ENCODE assay signal across 35 cellular contexts in the genomic region with DNA sequence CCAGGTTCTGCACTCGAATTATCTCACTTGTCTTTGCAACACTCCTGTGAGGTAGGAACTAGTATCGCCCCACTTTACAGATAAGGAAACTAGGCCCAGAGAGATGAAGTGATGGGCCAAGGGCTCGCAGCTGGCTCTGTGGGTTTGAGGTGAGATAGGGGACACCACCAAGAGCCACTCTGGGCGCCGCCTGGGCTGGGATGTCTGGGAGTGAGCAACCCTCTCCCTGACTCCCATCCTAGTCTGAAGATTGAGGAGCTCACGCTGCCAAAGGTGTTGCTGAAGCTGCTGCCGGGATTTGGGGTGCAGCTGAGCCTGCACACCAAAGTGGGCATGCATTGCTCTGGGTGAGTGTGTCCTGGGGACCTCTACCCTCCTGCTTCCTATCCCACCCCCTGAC. TPM values are rescaled to one million over a fixed set of nuclear protein-coding genes. Genes with fewer than 3 reads are reported as not detected.
"Had no signal": no experiment of that assay in that cellular context is flagged by ENCODE, and none has a peak within 500 bp of the region (broad histone marks: within the 10 kb centered on the region; RNA-seq: fewer than 3 reads in every experiment).

No MANE protein-coding gene starts in this region.

- H3K9me3 Mint-ChIP-seq: naive B cell; naive thymus-derived CD8-positive, alpha-beta T cell; natural killer cell treated with Interleukin-12 subunit alpha and Interleukin-12 subunit beta and Interleukin-15 and Interleukin-18, amount 100 ng/mL, for 72 hours; nephron progenitor cell; neural crest cell; stimulated activated effector memory CD8-positive, alpha-beta T cell treated with anti-CD3 and anti-CD28 coated beads, Interleukin-12 subunit alpha, Interleukin-12 subunit beta, amount 100 ng/mL, for 72 hours; stimulated activated naive CD8-positive, alpha-beta T cell treated with anti-CD3 and anti-CD28 coated beads, Interleukin-15, Interleukin-2, amounts not matched to agents 100 ng/mL and 50 ng/mL, for 24 hours had no signal

- H3K9ac ChIP-seq: parathyroid adenoma had no signal

- H3K4me1 ChIP-seq: parathyroid adenoma, psoas muscle, stomach, upper lobe of left lung, uterus had no signal

- H3K27ac ChIP-seq: neutrophil, ovary, parathyroid adenoma, psoas muscle, skin epidermis, stomach, thoracic aorta, thyroid gland, tibial nerve, upper lobe of left lung, uterus had no signal

- H3K27me3 Mint-ChIP-seq: naive thymus-derived CD8-positive, alpha-beta T cell; natural killer cell treated with Interleukin-12 subunit alpha and Interleukin-12 subunit beta and Interleukin-15 and Interleukin-18, amount 100 ng/mL, for 72 hours; stimulated activated naive B cell treated with anti-CD40 and anti-IgM and Interleukin-4, amounts not matched to agents 10 μg/mL and 1 μg/mL and 100 μg/mL, for 72 hours; stimulated activated naive CD8-positive, alpha-beta T cell treated with anti-CD3 and anti-CD28 coated beads, Interleukin-15, Interleukin-2, amounts not matched to agents 100 ng/mL and 50 ng/mL, for 24 hours had no signal

- H3K4me1 Mint-ChIP-seq: naive B cell; stimulated activated effector memory CD8-positive, alpha-beta T cell treated with anti-CD3 and anti-CD28 coated beads, Interleukin-12 subunit alpha, Interleukin-12 subunit beta, amount 100 ng/mL, for 72 hours had no signal

- H3K4me3 Mint-ChIP-seq: naive B cell; naive thymus-derived CD8-positive, alpha-beta T cell; natural killer cell treated with Interleukin-12 subunit alpha and Interleukin-12 subunit beta and Interleukin-15 and Interleukin-18, amount 100 ng/mL, for 72 hours; nephron progenitor cell; neural crest cell; stimulated activated effector memory CD8-positive, alpha-beta T cell treated with anti-CD3 and anti-CD28 coated beads, Interleukin-12 subunit alpha, Interleukin-12 subunit beta, amount 100 ng/mL, for 72 hours; stimulated activated naive B cell treated with anti-CD40 and anti-IgM and Interleukin-4, amounts not matched to agents 10 μg/mL and 1 μg/mL and 100 μg/mL, for 72 hours; stimulated activated naive CD8-positive, alpha-beta T cell treated with anti-CD3 and anti-CD28 coated beads, Interleukin-15, Interleukin-2, amounts not matched to agents 100 ng/mL and 50 ng/mL, for 24 hours had no signal

- H3K27ac Mint-ChIP-seq: natural killer cell treated with Interleukin-12 subunit alpha and Interleukin-12 subunit beta and Interleukin-15 and Interleukin-18, amount 100 ng/mL, for 72 hours; nephron progenitor cell; progenitor cell of endocrine pancreas; stimulated activated effector memory CD8-positive, alpha-beta T cell treated with anti-CD3 and anti-CD28 coated beads, Interleukin-12 subunit alpha, Interleukin-12 subunit beta, amount 100 ng/mL, for 72 hours; stimulated activated naive B cell treated with anti-CD40 and anti-IgM and Interleukin-4, amounts not matched to agents 10 μg/mL and 1 μg/mL and 100 μg/mL, for 72 hours had no signal

- H3K27me3 ChIP-seq: ovary, thyroid gland, tibial nerve, upper lobe of left lung, uterus had no signal

- DNase-seq: naive B cell; naive thymus-derived CD8-positive, alpha-beta T cell; nucleus accumbens; ovary; psoas muscle; right cardiac atrium; stimulated activated CD4-positive, alpha-beta T cell treated with anti-CD3 and anti-CD28 coated beads, Interleukin-15, amount 100 ng/mL, for 24 hours; stimulated activated CD4-positive, alpha-beta T cell treated with anti-CD3 and anti-CD28 coated beads, Interleukin-2, amount 100 ng/mL, for 24 hours; stimulated activated CD4-positive, alpha-beta T cell treated with anti-CD3 and anti-CD28 coated beads, Interleukin-2, amount 100 ng/mL, for 48 hours; stimulated activated CD4-positive, alpha-beta T cell treated with anti-CD3 and anti-CD28 coated beads, Interleukin-4, amount 100 ng/mL, for 24 hours; stimulated activated naive B cell treated with anti-CD40 and anti-IgM and Interleukin-4, amounts not matched to agents 10 μg/mL and 1 μg/mL and 100 μg/mL, for 72 hours; stimulated activated naive CD4-positive, alpha-beta T cell treated with Interleukin-2 at 50 U/mL for 16 hours; stomach; thyroid gland; trophoblast cell; uterus had no signal

- H3K9me3 ChIP-seq: neutrophil, ovary, psoas muscle, stomach, thoracic aorta, thyroid gland, tibial nerve, upper lobe of left lung, uterus had no signal

- H3K4me3 ChIP-seq: ovary, psoas muscle, skin epidermis, smooth muscle cell, stomach, thoracic aorta, thyroid gland, tibial nerve, upper lobe of left lung, uterus had no signal

- H3K36me3 ChIP-seq: neutrophil, ovary, stomach, thoracic aorta, thyroid gland, tibial nerve, upper lobe of left lung, uterus had no signal

- H3K36me3 Mint-ChIP-seq: naive B cell; naive thymus-derived CD8-positive, alpha-beta T cell; natural killer cell treated with Interleukin-12 subunit alpha and Interleukin-12 subunit beta and Interleukin-15 and Interleukin-18, amount 100 ng/mL, for 72 hours; stimulated activated effector memory CD8-positive, alpha-beta T cell treated with anti-CD3 and anti-CD28 coated beads, Interleukin-12 subunit alpha, Interleukin-12 subunit beta, amount 100 ng/mL, for 72 hours; stimulated activated naive B cell treated with anti-CD40 and anti-IgM and Interleukin-4, amounts not matched to agents 10 μg/mL and 1 μg/mL and 100 μg/mL, for 72 hours had no signal

RNA-seq across cellular contexts. Expression of a gene that starts 5.4 kb away (rescaled TPM):
- total RNA-seq: naive thymus-derived CD8-positive, alpha-beta T cell; natural killer cell treated with Interleukin-12 subunit alpha and Interleukin-12 subunit beta and Interleukin-15 and Interleukin-18, amount 100 ng/mL, for 72 hours; neural crest cell; omental fat pad; progenitor cell of endocrine pancreas; psoas muscle; renal cortical epithelial cell; right cardiac atrium; sciatic nerve; smooth muscle cell; stomach; subcutaneous adipose tissue; temporal lobe; thoracic aorta; thyroid gland; tibial nerve; upper lobe of left lung; urinary bladder; uterus had no signal
- polyA plus RNA-seq: naive thymus-derived CD8-positive, alpha-beta T cell; ovary; psoas muscle; right cardiac atrium; smooth muscle cell; stomach; urinary bladder had no signal

RNA-seq across cellular contexts. Expression of a gene that starts 20.3 kb away (rescaled TPM):
- total RNA-seq: naive thymus-derived CD8-positive, alpha-beta T cell; natural killer cell treated with Interleukin-12 subunit alpha and Interleukin-12 subunit beta and Interleukin-15 and Interleukin-18, amount 100 ng/mL, for 72 hours; neural crest cell; omental fat pad; ovary; progenitor cell of endocrine pancreas; psoas muscle; renal cortical epithelial cell; sciatic nerve; smooth muscle cell; stomach; subcutaneous adipose tissue; temporal lobe; thoracic aorta; thyroid gland; tibial nerve; upper lobe of left lung; urinary bladder; uterus had no signal
- polyA plus RNA-seq: naive thymus-derived CD8-positive, alpha-beta T cell; ovary; psoas muscle; right cardiac atrium; smooth muscle cell; stomach had no signal

RNA-seq across cellular contexts. Expression of a gene that starts 27.7 kb away (rescaled TPM):
- total RNA-seq: naive thymus-derived CD8-positive, alpha-beta T cell; natural killer cell treated with Interleukin-12 subunit alpha and Interleukin-12 subunit beta and Interleukin-15 and Interleukin-18, amount 100 ng/mL, for 72 hours; neural crest cell; omental fat pad; ovary; progenitor cell of endocrine pancreas; psoas muscle; renal cortical epithelial cell; right cardiac atrium; sciatic nerve; smooth muscle cell; stomach; subcutaneous adipose tissue; temporal lobe; thoracic aorta; thyroid gland; tibial nerve; upper lobe of left lung; urinary bladder; uterus had no signal
- polyA plus RNA-seq: naive thymus-derived CD8-positive, alpha-beta T cell; ovary; psoas muscle; right cardiac atrium; smooth muscle cell; stomach; urinary bladder had no signal

RNA-seq across cellular contexts. Expression of a gene that starts 51.6 kb away (rescaled TPM):
- total RNA-seq: naive thymus-derived CD8-positive, alpha-beta T cell; natural killer cell treated with Interleukin-12 subunit alpha and Interleukin-12 subunit beta and Interleukin-15 and Interleukin-18, amount 100 ng/mL, for 72 hours; neural crest cell; omental fat pad; progenitor cell of endocrine pancreas; psoas muscle; renal cortical epithelial cell; right cardiac atrium; sciatic nerve; smooth muscle cell; stomach; subcutaneous adipose tissue; temporal lobe; thoracic aorta; thyroid gland; tibial nerve; urinary bladder; uterus had no signal
- polyA plus RNA-seq: naive thymus-derived CD8-positive, alpha-beta T cell; ovary; psoas muscle; right cardiac atrium; smooth muscle cell; urinary bladder had no signal

RNA-seq across cellular contexts. Expression of a gene that starts 54.9 kb away (rescaled TPM):
- total RNA-seq: naive thymus-derived CD8-positive, alpha-beta T cell; natural killer cell treated with Interleukin-12 subunit alpha and Interleukin-12 subunit beta and Interleukin-15 and Interleukin-18, amount 100 ng/mL, for 72 hours; neural crest cell; omental fat pad; ovary; progenitor cell of endocrine pancreas; psoas muscle; renal cortical epithelial cell; right cardiac atrium; sciatic nerve; smooth muscle cell; stomach; subcutaneous adipose tissue; temporal lobe; thoracic aorta; thyroid gland; tibial nerve; upper lobe of left lung; urinary bladder; uterus had no signal
- polyA plus RNA-seq: naive thymus-derived CD8-positive, alpha-beta T cell; ovary; psoas muscle; right cardiac atrium; smooth muscle cell; stomach; urinary bladder had no signal
